In the genomic region with DNA sequence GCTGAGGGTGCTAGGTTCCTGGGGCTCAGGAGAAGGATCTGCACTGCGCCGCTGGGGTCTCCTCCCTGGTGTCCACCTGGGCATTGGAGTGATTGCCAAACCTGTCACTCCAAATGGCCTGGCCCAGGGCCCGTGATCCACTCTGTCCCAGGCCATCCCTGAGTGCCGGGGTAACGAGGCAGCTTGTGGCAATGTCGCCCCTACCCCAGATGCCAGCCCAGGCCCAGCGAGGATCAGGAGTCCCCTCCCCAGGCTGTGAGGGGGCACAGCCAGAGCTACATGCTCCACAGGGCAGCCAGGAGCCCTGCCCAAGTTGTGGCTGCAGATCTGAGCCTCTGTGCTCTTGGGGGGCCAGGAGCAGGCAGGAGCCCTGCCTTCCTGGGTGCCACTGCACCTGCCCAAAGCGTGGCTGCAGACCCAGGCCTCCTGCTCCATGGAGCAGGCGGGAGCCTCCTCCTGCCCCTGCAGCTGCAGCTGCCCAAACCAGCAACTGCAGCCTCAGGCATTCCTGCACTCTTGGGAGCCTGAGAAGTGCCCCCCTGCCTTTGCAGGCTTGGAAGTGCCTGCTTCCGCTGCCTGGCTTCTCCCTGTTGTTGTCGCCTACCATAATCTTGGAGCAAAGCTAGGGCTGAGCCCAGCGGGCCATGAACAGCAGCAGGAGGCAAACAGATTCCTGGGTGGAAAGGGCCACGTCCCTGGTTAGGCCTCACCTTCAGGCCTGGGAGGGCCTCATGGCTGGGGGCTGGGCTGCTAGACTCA, we compare ENCODE assay signal across 2 cellular contexts.
TF ChIP-seq lines count a peak whose summit lies in the region.

No MANE protein-coding gene starts in this region.

TF ChIP-seq in A549, 52 proteins besides CTCF, POLR2A, EP300 and RAD21:
- TF ChIP-seq MYC (IDR thresholded peaks at IDR 0.05; ENCODE audit: borderline replicate concordance, low read length) (no peak), POLR2AphosphoS2 (conservative IDR thresholded peaks at IDR 0.05; ENCODE audit: low read length) (no peak), ZSCAN20 (CRISPR knock-in tag; IDR thresholded peaks at IDR 0.05) (no peak), GATA3 (IDR thresholded peaks at IDR 0.05; ENCODE audit: borderline replicate concordance) (no peak), ESRRA (IDR thresholded peaks at IDR 0.05; ENCODE audit: borderline replicate concordance, low read length) (no peak), EHMT2 (IDR thresholded peaks at IDR 0.05; ENCODE audit: low read depth) (no peak), HEYL (CRISPR knock-in tag; IDR thresholded peaks at IDR 0.05) (no peak), NPAS2 (CRISPR knock-in tag; IDR thresholded peaks at IDR 0.05; ENCODE audit: borderline replicate concordance) (no peak), FOSB (CRISPR knock-in tag; IDR thresholded peaks at IDR 0.05) (no peak), TP53 (CRISPR knock-in tag; IDR thresholded peaks at IDR 0.05) (no peak), SMC3 (IDR thresholded peaks at IDR 0.05) (no peak), MAFK (IDR thresholded peaks at IDR 0.05; ENCODE audit: partially characterized antibody) (no peak), JUNB (IDR thresholded peaks at IDR 0.05) (no peak), E2F6 (IDR thresholded peaks at IDR 0.05; ENCODE audit: borderline replicate concordance, low read depth) (no peak), HMGXB4 (CRISPR knock-in tag; IDR thresholded peaks at IDR 0.05; ENCODE audit: borderline replicate concordance) (no peak)
- TF ChIP-seq, protein P1, sequence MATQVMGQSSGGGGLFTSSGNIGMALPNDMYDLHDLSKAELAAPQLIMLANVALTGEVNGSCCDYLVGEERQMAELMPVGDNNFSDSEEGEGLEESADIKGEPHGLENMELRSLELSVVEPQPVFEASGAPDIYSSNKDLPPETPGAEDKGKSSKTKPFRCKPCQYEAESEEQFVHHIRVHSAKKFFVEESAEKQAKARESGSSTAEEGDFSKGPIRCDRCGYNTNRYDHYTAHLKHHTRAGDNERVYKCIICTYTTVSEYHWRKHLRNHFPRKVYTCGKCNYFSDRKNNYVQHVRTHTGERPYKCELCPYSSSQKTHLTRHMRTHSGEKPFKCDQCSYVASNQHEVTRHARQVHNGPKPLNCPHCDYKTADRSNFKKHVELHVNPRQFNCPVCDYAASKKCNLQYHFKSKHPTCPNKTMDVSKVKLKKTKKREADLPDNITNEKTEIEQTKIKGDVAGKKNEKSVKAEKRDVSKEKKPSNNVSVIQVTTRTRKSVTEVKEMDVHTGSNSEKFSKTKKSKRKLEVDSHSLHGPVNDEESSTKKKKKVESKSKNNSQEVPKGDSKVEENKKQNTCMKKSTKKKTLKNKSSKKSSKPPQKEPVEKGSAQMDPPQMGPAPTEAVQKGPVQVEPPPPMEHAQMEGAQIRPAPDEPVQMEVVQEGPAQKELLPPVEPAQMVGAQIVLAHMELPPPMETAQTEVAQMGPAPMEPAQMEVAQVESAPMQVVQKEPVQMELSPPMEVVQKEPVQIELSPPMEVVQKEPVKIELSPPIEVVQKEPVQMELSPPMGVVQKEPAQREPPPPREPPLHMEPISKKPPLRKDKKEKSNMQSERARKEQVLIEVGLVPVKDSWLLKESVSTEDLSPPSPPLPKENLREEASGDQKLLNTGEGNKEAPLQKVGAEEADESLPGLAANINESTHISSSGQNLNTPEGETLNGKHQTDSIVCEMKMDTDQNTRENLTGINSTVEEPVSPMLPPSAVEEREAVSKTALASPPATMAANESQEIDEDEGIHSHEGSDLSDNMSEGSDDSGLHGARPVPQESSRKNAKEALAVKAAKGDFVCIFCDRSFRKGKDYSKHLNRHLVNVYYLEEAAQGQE (IDR thresholded peaks at IDR 0.05), result no peak
TF ChIP-seq in A549: peak in this region for 0.

TF ChIP-seq in HepG2, 621 proteins besides CTCF, POLR2A, EP300 and RAD21:
- no peak for TF ChIP-seq ZMYM2 (CRISPR knock-in tag; IDR thresholded peaks at IDR 0.05)
- TF ChIP-seq ZBTB7A (CRISPR knock-in tag; IDR thresholded peaks at IDR 0.05), result no peak
- TF ChIP-seq AGO2 (optimal IDR thresholded peaks at IDR 0.05; ENCODE audit: low read depth, low read length), result peak; percentile 76
- 0 out of 2 replicates have a peak, but pooled peaks have one; percentile 21 for TF ChIP-seq ZNF687 (CRISPR knock-in tag; IDR thresholded peaks at IDR 0.05)
